In genomic region chr12:46134205-46134811, GRCh38 we compare ENCODE assay signal across 18 cellular contexts.
DNase-seq lines count a peak whose midpoint lies in the region; ATAC-seq and TF ChIP-seq lines count a peak whose summit lies in the region.
"Had no signal": no experiment of that assay in that cellular context is flagged by ENCODE, and none has a peak within 500 bp of the region (broad histone marks: within the 10 kb centered on the region; RNA-seq: fewer than 3 reads in every experiment).

No MANE protein-coding gene starts in this region.

- CTCF ChIA-PET in SK-N-SH (lab: Yijun Ruan, JAX) = interaction anchor here (0.7 to 1.2 kb wide), 5 partner anchors 9 to 62 kb away, joined by 3 to 6 read pairs (median 3); no protein-coding TSS in a partner anchor

- WGBS in SK-N-SH (ENCODE audit: low lambda C conversion rate) = 55% methylated on average over 2 of the region's 2 CpGs
- WGBS in mesodermal cell (ENCODE audit: insufficient coverage in 2 of 2), 2 experiments = 82 to 88% methylated on average over 2 of the region's 2 CpGs
- 51 to 68% (median 59%) methylated on average over 2 of the region's 2 CpGs for WGBS in heart left ventricle, 4 donors

- DNase-seq in SK-N-SH (no peak), fibroblast of the aortic adventitia (ENCODE audit: low read depth) (peak; percentile 17), upper lobe of right lung (no peak), NCI-H2081 treated with DMSO at 0.1 percent for 48 hours (lab: John Stamatoyannopoulos, UW) (no peak), heart left ventricle (no peak)
- no peak for DNase-seq in stimulated activated naive CD4-positive, alpha-beta T cell treated with Interleukin-2 at 50 U/mL for 16 hours (lab: John Stamatoyannopoulos, UW)
- DNase-seq: HCEC 1CT; KBM-7; NCI-H1105; NCI-H2081; NK-92 treated with Interleukin-12 subunit alpha and Interleukin-12 subunit beta, amount 100 ng/mL, for 24 hours; OCI-M1; Right ventricle myocardium superior had no signal

- H3K9me3 ChIP-seq in SK-N-SH (no peaks in the 10 kb centered on the region), mesodermal cell (ENCODE audit: control insufficient read depth, low read length) (no peaks in the 10 kb centered on the region), upper lobe of right lung (no peaks in the 10 kb centered on the region), heart left ventricle (no peaks in the 10 kb centered on the region)

- H3K9me2 ChIP-seq in SK-N-SH = no peaks in the 10 kb centered on the region

- TF ChIP-seq POLR2A in heart left ventricle (IDR thresholded peaks at IDR 0.05) = no peak

- no peaks in the 10 kb centered on the region for H3K36me3 ChIP-seq in SK-N-SH (replicated peaks in 1 of 2; ENCODE audit: control insufficient read depth in 1 of 2, insufficient read depth in 2 of 2, low read length in 1 of 2)
- no peaks in the 10 kb centered on the region for H3K36me3 ChIP-seq in mesodermal cell (ENCODE audit: control insufficient read depth, insufficient read depth, low read length)
- H3K36me3 ChIP-seq in upper lobe of right lung = no peaks in the 10 kb centered on the region
- H3K36me3 ChIP-seq in heart left ventricle = no peaks in the 10 kb centered on the region

- no peaks in the 10 kb centered on the region for H3F3A ChIP-seq in SK-N-SH (replicated peaks; ENCODE audit: insufficient read depth)

- no peak overlapping the region for H3K9ac ChIP-seq in SK-N-SH

- no peaks in the 10 kb centered on the region for H3K79me2 ChIP-seq in SK-N-SH (ENCODE audit: insufficient read depth)

- intact Hi-C loops in upper lobe of right lung (cut with DNase I) = no loop called here
- intact Hi-C loops in heart left ventricle (cut with DNase I) = loop anchor here in 3 of 10 donors (5.0 to 10.0 kb wide), 3 partner anchors 530 to 880 kb away; no protein-coding TSS in a partner anchor

- H3K4me2 ChIP-seq in SK-N-SH = no peak overlapping the region
- H3K4me2 ChIP-seq: GM23338 had no signal

- no peak overlapping the region for H3K4me3 ChIP-seq in SK-N-SH (ENCODE audit: low read depth in 2 of 2, low read length in 1 of 2)
- no peak overlapping the region for H3K4me3 ChIP-seq in fibroblast of the aortic adventitia (ENCODE audit: low read depth, low read length)
- H3K4me3 ChIP-seq in mesodermal cell (ENCODE audit: extremely low read depth, insufficient read depth, low read length, poor library complexity, severe bottlenecking) = no peak overlapping the region
- H3K4me3 ChIP-seq in upper lobe of right lung = no peak overlapping the region
- H3K4me3 ChIP-seq in heart left ventricle = no peak overlapping the region
- H3K4me3 ChIP-seq: GM12878, GM23338 had no signal

- H2AFZ ChIP-seq in SK-N-SH (ENCODE audit: low read depth) = no peak overlapping the region
- H2AFZ ChIP-seq: GM23338 had no signal

- H3K27me3 ChIP-seq in SK-N-SH (ENCODE audit: insufficient read depth) (no peaks in the 10 kb centered on the region), upper lobe of right lung (peaks cover 3% of the 10 kb centered on the region), heart left ventricle (peaks cover 0 to 3% (median 0%) of the 10 kb centered on the region in 9 donors)

- TF ChIP-seq EP300 in SK-N-SH (IDR thresholded peaks at IDR 0.05; ENCODE audit: borderline replicate concordance in 1 of 2, low read depth in 1 of 2, low read length in 1 of 2) = no peak

- TF ChIP-seq RAD21 in SK-N-SH (IDR thresholded peaks at IDR 0.05; ENCODE audit: low read length) = no peak

- POLR2A ChIA-PET in SK-N-SH (lab: Yijun Ruan, JAX) = no interaction called here

- H3K27ac ChIP-seq in SK-N-SH (ENCODE audit: low read depth in 2 of 2, low read length in 1 of 2) (no peak overlapping the region), mesodermal cell (ENCODE audit: low read depth, low read length, severe bottlenecking) (peak overlapping the region; percentile 88), upper lobe of right lung (peak overlapping the region; percentile 7), heart left ventricle (no peak overlapping the region)
- H3K27ac ChIP-seq: 22Rv1 had no signal

- no peaks in the 10 kb centered on the region for H3K4me1 ChIP-seq in SK-N-SH (ENCODE audit: control insufficient read depth in 1 of 2, insufficient read depth in 2 of 2, low read depth in 1 of 2, low read length in 1 of 2)
- peaks cover 9% of the 10 kb centered on the region for H3K4me1 ChIP-seq in mesodermal cell (ENCODE audit: control insufficient read depth, insufficient read depth, low read length, poor library complexity, severe bottlenecking)
- H3K4me1 ChIP-seq in upper lobe of right lung = no peaks in the 10 kb centered on the region
- peaks cover 0 to 6% (median 0%) of the 10 kb centered on the region in 12 donors for H3K4me1 ChIP-seq in heart left ventricle

- H4K20me1 ChIP-seq in SK-N-SH (ENCODE audit: insufficient read depth) = no peaks in the 10 kb centered on the region

- TF ChIP-seq CTCF in SK-N-SH (IDR thresholded peaks at IDR 0.05) = no peak
- TF ChIP-seq CTCF in fibroblast of the aortic adventitia (IDR thresholded peaks at IDR 0.05; ENCODE audit: insufficient read depth, low read length) = no peak
- TF ChIP-seq CTCF in upper lobe of right lung (IDR thresholded peaks at IDR 0.05) = no peak
- TF ChIP-seq CTCF in heart left ventricle (IDR thresholded peaks at IDR 0.05) = no peak

- no peak for ATAC-seq in SK-N-SH treated with all-trans-retinoic acid at 6 μM for 48 hours
- peak; percentile 47 for ATAC-seq in upper lobe of right lung
- no peak for ATAC-seq in heart left ventricle
- ATAC-seq: GM12878, GM23338 had no signal

TF ChIP-seq in SK-N-SH treated with all-trans-retinoic acid at 6 μM for 48 hours, 23 proteins besides CTCF, POLR2A, EP300 and RAD21:
- TF ChIP-seq ISL1 (CRISPR knock-in tag; IDR thresholded peaks at IDR 0.05) = peak; percentile 90
- no peak for TF ChIP-seq ZFP3 (CRISPR knock-in tag; IDR thresholded peaks at IDR 0.05)
- TF ChIP-seq ZC3H10 (CRISPR knock-in tag; IDR thresholded peaks at IDR 0.05) = no peak
TF ChIP-seq in SK-N-SH treated with all-trans-retinoic acid at 6 μM for 48 hours: peak in this region for 1.

TF ChIP-seq in SK-N-SH, 30 proteins besides CTCF, POLR2A, EP300 and RAD21:
- no peak for TF ChIP-seq SMC3 (IDR thresholded peaks at IDR 0.05; ENCODE audit: low read depth, low read length)
- TF ChIP-seq MAX (IDR thresholded peaks at IDR 0.05; ENCODE audit: low read depth) = no peak
- no peak for TF ChIP-seq FOXM1 (IDR thresholded peaks at IDR 0.05; ENCODE audit: low read depth)
- TF ChIP-seq GABPA (IDR thresholded peaks at IDR 0.05; ENCODE audit: low read depth) = no peak
- TF ChIP-seq RCOR1 (IDR thresholded peaks at IDR 0.05; ENCODE audit: low read length) = no peak
- no peak for TF ChIP-seq TAF1 (IDR thresholded peaks at IDR 0.05; ENCODE audit: borderline replicate concordance, low read depth, low read length)
- no peak for TF ChIP-seq JUND (IDR thresholded peaks at IDR 0.05)
- TF ChIP-seq SIN3A (IDR thresholded peaks at IDR 0.05; ENCODE audit: borderline replicate concordance, low read depth, low read length) = no peak
- no peak for TF ChIP-seq GATA2 (CRISPR knock-in tag; IDR thresholded peaks at IDR 0.05)
TF ChIP-seq in SK-N-SH: peak in this region for 0.

Comparison
In these comparisons a context has a peak if more than half of its experiments do, and no peak if none do; other contexts are left out.
1. H3K27ac ChIP-seq: peak in mesodermal cell (single experiment) and upper lobe of right lung (single experiment); none in SK-N-SH (0 of 2) and heart left ventricle (0 of 12).